13 cellular contexts compared by ENCODE assay signal in the genomic region with DNA sequence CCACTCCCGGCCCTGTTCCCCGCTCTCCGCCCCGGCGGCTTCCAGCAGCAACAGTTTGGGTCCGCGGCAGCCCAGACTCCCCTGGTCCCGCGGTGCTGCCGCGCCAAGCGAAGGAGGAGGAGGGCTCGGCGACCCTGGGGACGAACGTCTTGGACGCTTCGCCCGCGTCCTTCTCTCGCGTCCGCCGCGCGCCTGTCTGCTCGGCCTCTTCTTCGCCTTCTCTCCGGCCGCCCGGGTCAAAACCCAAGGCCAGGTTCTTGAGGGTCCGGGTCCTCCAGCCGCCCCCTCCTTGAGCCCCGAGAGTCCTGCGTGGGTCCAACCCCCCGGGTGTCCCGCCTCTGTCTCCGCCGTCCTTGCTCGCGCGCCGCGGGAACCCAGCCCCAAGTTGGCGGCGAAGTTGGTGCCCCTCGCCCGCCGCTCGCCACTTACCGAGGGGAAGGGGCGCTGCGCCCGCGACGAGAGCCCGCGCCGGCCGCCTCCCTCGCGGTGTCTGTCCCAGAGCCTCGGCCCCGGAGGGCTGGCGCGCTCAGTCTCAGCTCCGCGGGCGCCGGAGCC. TPM values are rescaled to one million over a fixed set of nuclear protein-coding genes. Genes with fewer than 3 reads are reported as not detected.
A peak's percentile ranks its signal among the peaks of the same experiment; 100 is the strongest.
DNase-seq lines count a peak whose midpoint lies in the region; ATAC-seq, FAIRE-seq and TF ChIP-seq lines count a peak whose summit lies in the region.
"Had no signal": no experiment of that assay in that cellular context is flagged by ENCODE, and none has a peak within 500 bp of the region (broad histone marks: within the 10 kb centered on the region; RNA-seq: fewer than 3 reads in every experiment).

No MANE protein-coding gene starts in this region.

- H3K36me3 ChIP-seq in IMR-90 (ENCODE audit: control insufficient read depth, insufficient read depth, low read length) (peaks cover 9% of the 10 kb centered on the region; the same call in 1 of the 2 replicates), H1 (ENCODE audit: control insufficient read depth in 2 of 4, insufficient read depth in 4 of 4, low read length in 3 of 4) (peaks cover 0 to 17% (median under 1%) of the 10 kb centered on the region in 4 experiments; a peak in 2 of 8 replicates)
- H3K36me3 ChIP-seq: left lung had no signal

- peak; percentile 10 for ATAC-seq in CD4-positive, alpha-beta T cell (ENCODE audit: poor library complexity)
- ATAC-seq in IMR-90 (ENCODE audit: low read depth) = no peak
- ATAC-seq in GM21786 (IDR thresholded peaks at IDR 0.05; ENCODE audit: unreplicated experiment) = no peak
- no peak for ATAC-seq in esophagus mucosa
- no peak for ATAC-seq in GM21825 (IDR thresholded peaks at IDR 0.05; ENCODE audit: unreplicated experiment)
- ATAC-seq: left lung had no signal

- H3K4me3 ChIP-seq in IMR-90 (ENCODE audit: insufficient read depth, low read depth, low read length) = no peak overlapping the region
- H3K4me3 ChIP-seq in H1 (ENCODE audit: extremely low read depth in 1 of 4, insufficient read depth in 2 of 4, low read depth in 3 of 4, low read length in 4 of 4) = peak overlapping the region; percentile 12 to 60 (median 28); a peak in 7 of 8 replicates
- H3K4me3 ChIP-seq: left lung, PC-9 had no signal

- dilution Hi-C loops in IMR-90 (cut with HindIII; ENCODE audit: low sequenced_read_pairs, unreplicated experiment) = no loop called here

- peak overlapping the region; percentile 37 for H2AK9ac ChIP-seq in IMR-90 (replicated peaks; ENCODE audit: low read depth, low read length, poor library complexity)

- no peak overlapping the region for H2BK12ac ChIP-seq in H1 (ENCODE audit: low read depth, low read length)

- H2AK5ac ChIP-seq in IMR-90 (ENCODE audit: low read depth, low read length) (no peak overlapping the region), H1 (ENCODE audit: low read depth, low read length) (no peak overlapping the region)

- peaks cover 61% of the 10 kb centered on the region for H3K27me3 Mint-ChIP-seq in CD4-positive, alpha-beta T cell
- peaks cover 39% of the 10 kb centered on the region for H3K27me3 Mint-ChIP-seq in osteocyte (ENCODE audit: unreplicated experiment)

- H3K27ac ChIP-seq in CD4-positive, alpha-beta T cell (ENCODE audit: low read depth, low read length) = no peak overlapping the region
- H3K27ac ChIP-seq in IMR-90 (ENCODE audit: insufficient read depth, low read length) (no peak overlapping the region), H1 (ENCODE audit: low read depth, low read length) (no peak overlapping the region)
- H3K27ac ChIP-seq: epithelial cell of prostate, left lung, PC-9 had no signal

- H3K4me1 Mint-ChIP-seq in CD4-positive, alpha-beta T cell (ENCODE audit: low read depth) = peaks cover 19% of the 10 kb centered on the region
- H3K4me1 Mint-ChIP-seq in osteocyte (ENCODE audit: unreplicated experiment) = peaks cover 19% of the 10 kb centered on the region

- no peak overlapping the region for H2BK15ac ChIP-seq in IMR-90 (ENCODE audit: low read depth, low read length)
- H2BK15ac ChIP-seq in H1 (ENCODE audit: low read length) = no peak overlapping the region

- H3K9ac ChIP-seq in IMR-90 (ENCODE audit: low read depth, low read length) (no peak overlapping the region), H1 (replicated peaks in 1 of 4; ENCODE audit: extremely low read depth in 1 of 4, low read depth in 3 of 4, low read length in 3 of 4) (no peak overlapping the region)

- H3K36me3 Mint-ChIP-seq in CD4-positive, alpha-beta T cell (ENCODE audit: low read depth) = no peaks in the 10 kb centered on the region
- H3K36me3 Mint-ChIP-seq in osteocyte (ENCODE audit: unreplicated experiment) = peaks cover 3% of the 10 kb centered on the region
- H3K36me3 Mint-ChIP-seq: activated naive CD4-positive, alpha-beta T cell treated with anti-CD3 and anti-CD28 coated beads, Interleukin-2, amount 50 U/mL, for 72 hours had no signal

- H4K8ac ChIP-seq in IMR-90 (ENCODE audit: low read depth in 2 of 2, low read length in 2 of 2) (no peak overlapping the region), H1 (ENCODE audit: extremely low read depth, insufficient read depth, low read length) (0 out of 2 replicates have a peak overlapping the region, but pooled peaks have one; percentile 12)

- H2BK120ac ChIP-seq in IMR-90 (ENCODE audit: low read depth, low read length) = no peak overlapping the region
- no peak overlapping the region for H2BK120ac ChIP-seq in H1 (replicated peaks; ENCODE audit: low read depth, low read length)

- no TSS peak for BruUV-seq in IMR-90 (replicated peaks; lab: Mats Ljungman, UMichigan)

- no peaks in the 10 kb centered on the region for H3K9me3 ChIP-seq in CD4-positive, alpha-beta T cell (ENCODE audit: control insufficient read depth, low read length)
- H3K9me3 ChIP-seq in IMR-90 (ENCODE audit: control insufficient read depth, insufficient read depth, low read length) = no peaks in the 10 kb centered on the region; the same call in 1 of the 2 replicates
- H3K9me3 ChIP-seq in H1 (ENCODE audit: insufficient read depth in 2 of 2, low read depth in 1 of 2, low read length in 1 of 2) = no peaks in the 10 kb centered on the region
- H3K9me3 ChIP-seq: left lung had no signal

- H3K27ac Mint-ChIP-seq in CD4-positive, alpha-beta T cell = no peak overlapping the region
- no peak overlapping the region for H3K27ac Mint-ChIP-seq in osteocyte (ENCODE audit: unreplicated experiment)
- H3K27ac Mint-ChIP-seq: activated naive CD4-positive, alpha-beta T cell treated with anti-CD3 and anti-CD28 coated beads, Interleukin-2, amount 50 U/mL, for 72 hours; HFFc6 had no signal

- no peaks in the 10 kb centered on the region; the same call in 1 of the 2 replicates for H3K23me2 ChIP-seq in H1 (ENCODE audit: low read depth, low read length)

- H2AFZ ChIP-seq in IMR-90 (replicated peaks; ENCODE audit: low read length, poor library complexity) (peak overlapping the region; percentile 43), H1 (ENCODE audit: low read length) (no peak overlapping the region)
- H2AFZ ChIP-seq: PC-9 had no signal

- H3K4me1 ChIP-seq in IMR-90 (ENCODE audit: control insufficient read depth, insufficient read depth, low read length) (no peaks in the 10 kb centered on the region; the same call in 1 of the 2 replicates), H1 (replicated peaks in 1 of 4; ENCODE audit: control insufficient read depth in 3 of 4, insufficient read depth in 4 of 4, low read length in 3 of 4) (peaks cover 0 to 8% (median 5%) of the 10 kb centered on the region in 4 experiments; a peak in 4 of 7 replicates)

- no peak for FAIRE-seq in H1 (lab: Jason Lieb, UNC)

- TF ChIP-seq POLR2A in IMR-90 (IDR thresholded peaks at IDR 0.05; ENCODE audit: low read depth, low read length) (no peak), H1 (IDR thresholded peaks at IDR 0.05; ENCODE audit: control extremely low read depth in 1 of 2, low read depth in 2 of 2, low read length in 2 of 2) (no peak)

- intact Hi-C loops in CD4-positive, alpha-beta T cell (cut with DNase I, micrococcal nuclease) = loop anchor here in 1 of 2 experiments (5.0 kb wide), 1 partner anchor 114 kb away; the partner anchor contains the start of gene NHERF1
- intact Hi-C loops in IMR-90 (cut with micrococcal nuclease) = loop anchor here (10.0 kb wide), 1 partner anchor 486 kb away; no protein-coding TSS in a partner anchor

- TF ChIP-seq RAD21 in IMR-90 (IDR thresholded peaks at IDR 0.05; ENCODE audit: low read length) = no peak
- TF ChIP-seq RAD21 in H1 (IDR thresholded peaks at IDR 0.05 in 1 of 2, conservative IDR thresholded peaks at IDR 0.05 in 1 of 2; ENCODE audit: low read depth in 2 of 2, low read length in 2 of 2) = no peak

- no peak overlapping the region for H3K4me2 ChIP-seq in IMR-90 (ENCODE audit: low read depth, low read length)
- peak overlapping the region; percentile 74 to 88 for H3K4me2 ChIP-seq in H1 (ENCODE audit: insufficient read depth in 1 of 2, low read depth in 2 of 2, low read length in 2 of 2)
- H3K4me2 ChIP-seq: PC-9 had no signal

- no peak overlapping the region for H3K56ac ChIP-seq in IMR-90 (ENCODE audit: extremely low read depth, insufficient read depth, low read length)
- H3K56ac ChIP-seq in H1 (replicated peaks; ENCODE audit: insufficient read length, low read depth, low read length) = no peak overlapping the region

- no peaks in the 10 kb centered on the region for H3K79me1 ChIP-seq in IMR-90 (ENCODE audit: low read depth in 1 of 2, low read length in 2 of 2)
- no peaks in the 10 kb centered on the region for H3K79me1 ChIP-seq in H1 (ENCODE audit: low read depth, low read length)

- H3K23ac ChIP-seq in IMR-90 (ENCODE audit: low read depth, low read length) = no peak overlapping the region
- no peak overlapping the region for H3K23ac ChIP-seq in H1 (ENCODE audit: insufficient read length)

- H3K4me3 Mint-ChIP-seq in CD4-positive, alpha-beta T cell = no peak overlapping the region
- peak overlapping the region; percentile 44 for H3K4me3 Mint-ChIP-seq in osteocyte (ENCODE audit: unreplicated experiment)
- H3K4me3 Mint-ChIP-seq: HFFc6 had no signal

- H2BK5ac ChIP-seq in IMR-90 (ENCODE audit: low read depth, low read length, poor library complexity, severe bottlenecking) (no peak overlapping the region), H1 (ENCODE audit: low read depth, low read length) (no peak overlapping the region)

- no peak overlapping the region for H3K4ac ChIP-seq in IMR-90 (ENCODE audit: low read depth, low read length)
- no peak overlapping the region for H3K4ac ChIP-seq in H1 (replicated peaks; ENCODE audit: insufficient read length, low read depth, low read length)

- TF ChIP-seq EP300 in H1 (IDR thresholded peaks at IDR 0.05; ENCODE audit: borderline replicate concordance in 1 of 2, low read depth in 2 of 2, low read length in 2 of 2) = no peak

- no peak overlapping the region for H3K14ac ChIP-seq in IMR-90 (replicated peaks; ENCODE audit: low read depth, low read length)
- no peak overlapping the region for H3K14ac ChIP-seq in H1 (ENCODE audit: insufficient read length)

- H4K20me1 ChIP-seq in IMR-90 (ENCODE audit: insufficient read depth, low read length) (peaks cover 4% of the 10 kb centered on the region; the same call in 1 of the 2 replicates), H1 (replicated peaks in 1 of 2; ENCODE audit: control insufficient read depth in 1 of 2, insufficient read depth in 2 of 2, low read length in 2 of 2) (peaks cover 2 to 4% of the 10 kb centered on the region in 2 experiments)

- H2BK20ac ChIP-seq in IMR-90 (ENCODE audit: low read depth, low read length) = no peak overlapping the region
- H2BK20ac ChIP-seq in H1 (ENCODE audit: low read length) = no peak overlapping the region

- POLR2A ChIA-PET in CD4-positive, alpha-beta T cell (lab: Charles Lee) = interaction anchor here (1.0 to 2.3 kb wide), 5 partner anchors 9 to 123 kb away, joined by 3 to 9 read pairs (median 4); no protein-coding TSS in a partner anchor
- POLR2A ChIA-PET in IMR-90 (lab: Charles Lee; ENCODE audit: unreplicated experiment) = interaction anchor here (1.4 kb wide), 1 partner anchor 12 kb away, joined by 5 read pairs; the partner anchor contains the start of gene FDXR
- POLR2A ChIA-PET in H1 (lab: Charles Lee; ENCODE audit: partially characterized antibody) = interaction anchor here (1.0 to 3.5 kb wide), 9 partner anchors 8 to 174 kb away, joined by 3 to 17 read pairs (median 5); partner anchors contain the start of gene FDXR

- H4K5ac ChIP-seq in IMR-90 (ENCODE audit: low read depth, low read length) (no peak overlapping the region), H1 (ENCODE audit: insufficient read length, low read depth, low read length) (no peak overlapping the region)

- no peaks in the 10 kb centered on the region for H3K79me2 ChIP-seq in H1 (ENCODE audit: control insufficient read depth in 1 of 2, insufficient read depth in 2 of 2, low read length in 2 of 2)

- CTCF ChIA-PET in CD4-positive, alpha-beta T cell (lab: Charles Lee) = interaction anchor here (0.8 to 2.1 kb wide), 3 partner anchors 18 to 120 kb away, joined by 3 to 18 read pairs (median 5); no protein-coding TSS in a partner anchor
- CTCF ChIA-PET in IMR-90 (lab: Yijun Ruan, JAX) (interaction anchor here (0.9 to 1.2 kb wide), 2 partner anchors 70 to 85 kb away, joined by 3 read pairs; partner anchors contain the start of gene NAT9), H1 (lab: Charles Lee; ENCODE audit: partially characterized antibody) (interaction anchor here (0.6 to 99.6 kb wide), 12 partner anchors 17 to 275 kb away, joined by 3 to 2981 read pairs (median 10); partner anchors contain the start of genes FDXR, GRIN2C, NAT9 and OTOP2)

- no peak for TF ChIP-seq CTCF in CD4-positive, alpha-beta T cell (IDR thresholded peaks at IDR 0.05)
- no peak for TF ChIP-seq CTCF in IMR-90 (conservative IDR thresholded peaks at IDR 0.05; ENCODE audit: low read depth, low read length)
- no peak for TF ChIP-seq CTCF in H1 (IDR thresholded peaks at IDR 0.05; ENCODE audit: control extremely low read depth in 1 of 3, insufficient read depth in 1 of 3, low read depth in 1 of 3, low read length in 3 of 3)
- no peak for TF ChIP-seq CTCF in osteocyte (IDR thresholded peaks at IDR 0.05)

- in situ Hi-C loops in IMR-90 (cut with MboI; ENCODE audit: low sequenced_read_pairs) = loop anchor here (25.0 kb wide), 1 partner anchor 649 kb away; the partner anchor contains the start of genes RPL38 and TTYH2

- H3K9me1 ChIP-seq in IMR-90 (ENCODE audit: insufficient read depth, low read length) = no peaks in the 10 kb centered on the region

- H3K9me3 Mint-ChIP-seq in CD4-positive, alpha-beta T cell = no peaks in the 10 kb centered on the region
- H3K9me3 Mint-ChIP-seq in osteocyte (ENCODE audit: unreplicated experiment) = no peaks in the 10 kb centered on the region
- H3K9me3 Mint-ChIP-seq: activated naive CD4-positive, alpha-beta T cell treated with anti-CD3 and anti-CD28 coated beads, Interleukin-2, amount 50 U/mL, for 72 hours; HFFc6 had no signal

- no peak for DNase-seq in CD4-positive, alpha-beta T cell
- DNase-seq in IMR-90 (no peak), H1 (ENCODE audit: low read depth in 1 of 2, low spot score in 2 of 2) (peak in 1 of 2 experiments; percentile 67), osteocyte (ENCODE audit: extremely low spot score, unreplicated experiment) (no peak), EL (no peak)
- DNase-seq: HFFc6, PC-9 had no signal

- H3K27me3 ChIP-seq in CD4-positive, alpha-beta T cell (ENCODE audit: control insufficient read depth, insufficient read depth, low read length) = peaks cover 54% of the 10 kb centered on the region
- H3K27me3 ChIP-seq in IMR-90 (ENCODE audit: control insufficient read depth, insufficient read depth, low read length) (peaks cover 52% of the 10 kb centered on the region), H1 (replicated peaks in 1 of 4; ENCODE audit: control insufficient read depth in 3 of 4, extremely low read depth in 1 of 4, insufficient read depth in 3 of 4, low read length in 3 of 4) (peaks cover 46 to 57% (median 51%) of the 10 kb centered on the region in 4 experiments)

- H4K91ac ChIP-seq in IMR-90 (ENCODE audit: insufficient read depth, low read depth, low read length) = no peak overlapping the region
- no peak overlapping the region for H4K91ac ChIP-seq in H1 (replicated peaks; ENCODE audit: insufficient read length, low read length)

- H3K18ac ChIP-seq in IMR-90 (ENCODE audit: low read depth, low read length) (no peak overlapping the region), H1 (ENCODE audit: extremely low read depth, low read length) (no peak overlapping the region)

- 2% methylated on average over 14 of the region's 70 CpGs; no CpG with 5 or more reads in 1 of the 2 experiments for WGBS in IMR-90 (ENCODE audit: extremely low coverage in 2 of 2, insufficient read length in 1 of 2), 2 experiments
- 4% methylated on average over 37 of the region's 70 CpGs; no CpG with 5 or more reads in 1 of the 2 experiments for WGBS in H1 (ENCODE audit: extremely low coverage in 1 of 2, insufficient coverage in 1 of 2, insufficient read length in 1 of 2, insufficient replicate concordance in 2 of 2, low coverage in 1 of 2, low lambda C conversion rate in 2 of 2, missing lambda C conversion rate in 1 of 2), 2 experiments

RNA-seq across cellular contexts. Expression of gene GRIN2C, which starts 1.4 kb away (rescaled TPM):
- total RNA-seq in CD4-positive, alpha-beta T cell = not detected
- not detected in 2 replicates for total RNA-seq in IMR-90 (2012; rRNA removed)
- 0.22 TPM in 1 of 2 replicates, not detected in the other for polyA plus RNA-seq in IMR-90 (2012; rRNA removed)
- not detected in 2 replicates for polyA plus RNA-seq in IMR-90 (2012; cell fraction: cytosol; rRNA removed)
- 0.16 and 0.69 TPM in 2 replicates for polyA plus RNA-seq in IMR-90 (2012; cell fraction: nucleus; rRNA removed; ENCODE audit: low replicate concordance)
- total RNA-seq in H1 (2021; fragmentation: NEBNext Ultra II Directional; extraction: Animal tissue kit (Norgen Biotek cat#: 25700)) = 0.07 TPM in 1 of 2 replicates, not detected in the other
- 0.06 and 0.11 TPM in 2 replicates for polyA plus RNA-seq in H1 (2011; rRNA removed)
- polyA plus RNA-seq in H1 (2011; cell fraction: cytosol; rRNA removed) = 0.05 TPM
- polyA plus RNA-seq in H1 (2011; cell fraction: nucleus; rRNA removed) = 0.20 TPM
- 0.06 to 0.29 TPM (median 0.19 TPM) in 4 replicates for polyA plus RNA-seq in H1 (2012, experiment 1 of 2)
- 0.05 TPM for polyA plus RNA-seq in H1 (2012, experiment 2 of 2)
- 0.02 TPM for polyA plus RNA-seq in H1 (2013, experiment 1 of 2)
- 0.04 TPM for polyA plus RNA-seq in H1 (2013, experiment 2 of 2)
- polyA minus RNA-seq in H1 (2011; rRNA and poly(A)+ RNA removed) = 0.12 TPM in 1 of 2 replicates, not detected in the other
- polyA minus RNA-seq in H1 (2011; cell fraction: cytosol; rRNA and poly(A)+ RNA removed) = not detected
- 0.20 TPM for polyA minus RNA-seq in H1 (2011; cell fraction: nucleus; rRNA and poly(A)+ RNA removed)
- 0.10 and 0.13 TPM in 2 replicates for total RNA-seq in osteocyte
- not detected for total RNA-seq in esophagus mucosa

RNA-seq across cellular contexts. Expression of gene FDXR, which starts 11.7 kb away (rescaled TPM):
- total RNA-seq in CD4-positive, alpha-beta T cell = 1 to 10 TPM; 2.1 to 2.7 TPM
- total RNA-seq in IMR-90 (2012; rRNA removed) (12.2 and 12.4 TPM in 2 replicates), osteocyte (9.1 and 11.2 TPM in 2 replicates), esophagus mucosa (31.5 TPM)
- polyA plus RNA-seq in IMR-90 (2012; rRNA removed) (18.6 and 21.9 TPM in 2 replicates), H1 (2011; rRNA removed) (31.4 and 44.0 TPM in 2 replicates)
- polyA plus RNA-seq in IMR-90 (2012; cell fraction: cytosol; rRNA removed) = 28.4 and 36.3 TPM in 2 replicates
- polyA plus RNA-seq in IMR-90 (2012; cell fraction: nucleus; rRNA removed; ENCODE audit: low replicate concordance) = 35.0 and 82.3 TPM in 2 replicates
- 24.2 and 25.6 TPM in 2 replicates for total RNA-seq in H1 (2021; fragmentation: NEBNext Ultra II Directional; extraction: Animal tissue kit (Norgen Biotek cat#: 25700))
- polyA plus RNA-seq in H1 (2011; cell fraction: cytosol; rRNA removed) = 52.5 TPM
- polyA plus RNA-seq in H1 (2011; cell fraction: nucleus; rRNA removed) = 67.0 TPM
- 20.6 to 42.6 TPM (median 37.8 TPM) in 4 replicates for polyA plus RNA-seq in H1 (2012, experiment 1 of 2)
- polyA plus RNA-seq in H1 (2012, experiment 2 of 2) = 33.2 TPM
- polyA plus RNA-seq in H1 (2013, experiment 1 of 2) = 13.2 TPM
- polyA plus RNA-seq in H1 (2013, experiment 2 of 2) = 13.1 TPM
- 10.8 and 11.3 TPM in 2 replicates for polyA minus RNA-seq in H1 (2011; rRNA and poly(A)+ RNA removed)
- 20.4 TPM for polyA minus RNA-seq in H1 (2011; cell fraction: cytosol; rRNA and poly(A)+ RNA removed)
- polyA minus RNA-seq in H1 (2011; cell fraction: nucleus; rRNA and poly(A)+ RNA removed) = 25.0 TPM

RNA-seq across cellular contexts. Expression of gene FADS6, which starts 32.4 kb away (rescaled TPM):
- total RNA-seq in CD4-positive, alpha-beta T cell = not detected
- total RNA-seq in IMR-90 (2012; rRNA removed) (not detected in 2 replicates), osteocyte (not detected in 2 replicates), esophagus mucosa (1.4 TPM)
- polyA plus RNA-seq in IMR-90 (2012; rRNA removed) (not detected in 2 replicates), H1 (2011; rRNA removed) (2.5 and 2.6 TPM in 2 replicates)
- not detected in 2 replicates for polyA plus RNA-seq in IMR-90 (2012; cell fraction: cytosol; rRNA removed)
- not detected in 2 replicates for polyA plus RNA-seq in IMR-90 (2012; cell fraction: nucleus; rRNA removed; ENCODE audit: low replicate concordance)
- total RNA-seq in H1 (2021; fragmentation: NEBNext Ultra II Directional; extraction: Animal tissue kit (Norgen Biotek cat#: 25700)) = 0.56 and 0.80 TPM in 2 replicates
- 2.2 TPM for polyA plus RNA-seq in H1 (2011; cell fraction: cytosol; rRNA removed)
- 2.2 TPM for polyA plus RNA-seq in H1 (2011; cell fraction: nucleus; rRNA removed)
- polyA plus RNA-seq in H1 (2012, experiment 1 of 2) = 0.79 to 2.0 TPM (median 1.4 TPM) in 4 replicates
- 0.67 TPM for polyA plus RNA-seq in H1 (2012, experiment 2 of 2)
- 0.67 TPM for polyA plus RNA-seq in H1 (2013, experiment 1 of 2)
- polyA plus RNA-seq in H1 (2013, experiment 2 of 2) = 0.52 TPM
- 1.6 and 2.1 TPM in 2 replicates for polyA minus RNA-seq in H1 (2011; rRNA and poly(A)+ RNA removed)
- polyA minus RNA-seq in H1 (2011; cell fraction: cytosol; rRNA and poly(A)+ RNA removed) = 1.8 TPM
- polyA minus RNA-seq in H1 (2011; cell fraction: nucleus; rRNA and poly(A)+ RNA removed) = 0.80 TPM
- total RNA-seq: activated naive CD4-positive, alpha-beta T cell treated with anti-CD3 and anti-CD28 coated beads, Interleukin-2, amount 50 U/mL, for 72 hours; HFFc6; left lung; PC-9 had no signal
